In genomic region chr19:13774217-13775191, GRCh38 we compare ENCODE assay signal across 1 cellular context.
A peak's percentile ranks its signal among the peaks of the same experiment; 100 is the strongest.
TF ChIP-seq lines count a peak whose summit lies in the region.

Gene C19orf53, plus strand, starts transcription at chr19:13774456. Its CDS starts 22 bp downstream, at chr19:13774478.

TF ChIP-seq in HepG2, 621 proteins besides CTCF, POLR2A, EP300 and RAD21 (continued from another document and continues in another):
- TF ChIP-seq ZBTB49 (CRISPR knock-in tag; IDR thresholded peaks at IDR 0.05; ENCODE audit: borderline replicate concordance) (peak; percentile 81; the same call in 1 of the 2 replicates), CC2D1A (CRISPR knock-in tag; IDR thresholded peaks at IDR 0.05) (no peak), SIX1 (CRISPR knock-in tag; IDR thresholded peaks at IDR 0.05; ENCODE audit: borderline replicate concordance) (no peak; the same call in 1 of the 2 replicates), HNF4A (CRISPR knock-in tag; IDR thresholded peaks at IDR 0.05) (no peak), FOXA3 (CRISPR knock-in tag; IDR thresholded peaks at IDR 0.05) (peak; percentile 74), DRAP1 (CRISPR knock-in tag; IDR thresholded peaks at IDR 0.05) (peak; percentile 83), ZNF83 (CRISPR knock-in tag; IDR thresholded peaks at IDR 0.05; ENCODE audit: borderline replicate concordance) (no peak), PBX3 (CRISPR knock-in tag; IDR thresholded peaks at IDR 0.05; ENCODE audit: borderline replicate concordance) (no peak), SALL1 (CRISPR knock-in tag; IDR thresholded peaks at IDR 0.05) (peak; percentile 84), NR2C2 (CRISPR knock-in tag; IDR thresholded peaks at IDR 0.05; ENCODE audit: borderline replicate concordance) (peak; percentile 91), CEBPZ (IDR thresholded peaks at IDR 0.05; ENCODE audit: low read length) (no peak), HMG20B (CRISPR knock-in tag; conservative IDR thresholded peaks at IDR 0.05) (0 out of 2 replicates have a peak, but pooled peaks have one; percentile 20), ZFP36L2 (CRISPR knock-in tag; IDR thresholded peaks at IDR 0.05) (0 out of 2 replicates have a peak, but pooled peaks have one; percentile 73), ZNF205 (CRISPR knock-in tag; IDR thresholded peaks at IDR 0.05) (peak; percentile 91), SOX6 (IDR thresholded peaks at IDR 0.05) (no peak), SOX6 (CRISPR knock-in tag; IDR thresholded peaks at IDR 0.05) (peak; percentile 67; the same call in 1 of the 2 replicates), AGO1 (IDR thresholded peaks at IDR 0.05; ENCODE audit: low read depth, low read length, poor library complexity, severe bottlenecking) (peak; percentile 42), PCBP1 (IDR thresholded peaks at IDR 0.05; ENCODE audit: borderline replicate concordance, low read depth, low read length) (no peak), MED1 (CRISPR knock-in tag; IDR thresholded peaks at IDR 0.05) (peak; percentile 59), GZF1 (CRISPR knock-in tag; IDR thresholded peaks at IDR 0.05) (no peak), ZNF362 (CRISPR knock-in tag; IDR thresholded peaks at IDR 0.05; ENCODE audit: borderline replicate concordance) (peak; percentile 50; the same call in 1 of the 2 replicates), ZNF879 (CRISPR knock-in tag; IDR thresholded peaks at IDR 0.05) (no peak), ARNT2 (CRISPR knock-in tag; IDR thresholded peaks at IDR 0.05; ENCODE audit: low read depth) (peak; percentile 82), ETV5 (CRISPR knock-in tag; IDR thresholded peaks at IDR 0.05; ENCODE audit: borderline replicate concordance) (peak; percentile 91), ZSCAN29 (CRISPR knock-in tag; conservative IDR thresholded peaks at IDR 0.05) (peak; percentile 80; the same call in 1 of the 2 replicates), TEAD2 (CRISPR knock-in tag; IDR thresholded peaks at IDR 0.05) (no peak), ZKSCAN5 (CRISPR knock-in tag; IDR thresholded peaks at IDR 0.05) (peak; percentile 65; the same call in 1 of the 2 replicates), ZNF710 (CRISPR knock-in tag; IDR thresholded peaks at IDR 0.05; ENCODE audit: borderline replicate concordance) (peak; percentile 35; the same call in 1 of the 2 replicates), ZNF776 (CRISPR knock-in tag; IDR thresholded peaks at IDR 0.05) (no peak), PRDM10 (CRISPR knock-in tag; IDR thresholded peaks at IDR 0.05; ENCODE audit: low read depth) (peak; percentile 74; the same call in 1 of the 2 replicates), NFKB2 (CRISPR knock-in tag; IDR thresholded peaks at IDR 0.05; ENCODE audit: borderline replicate concordance) (peak; percentile 90; the same call in 1 of the 2 replicates), DNMT1 (CRISPR knock-in tag; IDR thresholded peaks at IDR 0.05) (0 out of 2 replicates have a peak, but pooled peaks have one; percentile 50), ELF3 (CRISPR knock-in tag; IDR thresholded peaks at IDR 0.05) (peak; percentile 91), ZNF841 (CRISPR knock-in tag; IDR thresholded peaks at IDR 0.05; ENCODE audit: borderline replicate concordance) (no peak), ZBTB20 (CRISPR knock-in tag; IDR thresholded peaks at IDR 0.05; ENCODE audit: borderline replicate concordance, low read depth) (peak; percentile 70; the same call in 1 of the 2 replicates), HNF4G (IDR thresholded peaks at IDR 0.05; ENCODE audit: borderline replicate concordance, low read depth, low read length) (no peak), HNF4G (CRISPR knock-in tag; IDR thresholded peaks at IDR 0.05; ENCODE audit: borderline replicate concordance, low read depth) (0 out of 2 replicates have a peak, but pooled peaks have one; percentile 17), ARID2 (CRISPR knock-in tag; IDR thresholded peaks at IDR 0.05; ENCODE audit: borderline replicate concordance) (no peak), ZFY (CRISPR knock-in tag; IDR thresholded peaks at IDR 0.05) (peak; percentile 72), ZBTB38 (CRISPR knock-in tag; IDR thresholded peaks at IDR 0.05) (peak; percentile 78), JDP2 (CRISPR knock-in tag; IDR thresholded peaks at IDR 0.05; ENCODE audit: borderline replicate concordance) (no peak)
- TF ChIP-seq, protein P1, sequence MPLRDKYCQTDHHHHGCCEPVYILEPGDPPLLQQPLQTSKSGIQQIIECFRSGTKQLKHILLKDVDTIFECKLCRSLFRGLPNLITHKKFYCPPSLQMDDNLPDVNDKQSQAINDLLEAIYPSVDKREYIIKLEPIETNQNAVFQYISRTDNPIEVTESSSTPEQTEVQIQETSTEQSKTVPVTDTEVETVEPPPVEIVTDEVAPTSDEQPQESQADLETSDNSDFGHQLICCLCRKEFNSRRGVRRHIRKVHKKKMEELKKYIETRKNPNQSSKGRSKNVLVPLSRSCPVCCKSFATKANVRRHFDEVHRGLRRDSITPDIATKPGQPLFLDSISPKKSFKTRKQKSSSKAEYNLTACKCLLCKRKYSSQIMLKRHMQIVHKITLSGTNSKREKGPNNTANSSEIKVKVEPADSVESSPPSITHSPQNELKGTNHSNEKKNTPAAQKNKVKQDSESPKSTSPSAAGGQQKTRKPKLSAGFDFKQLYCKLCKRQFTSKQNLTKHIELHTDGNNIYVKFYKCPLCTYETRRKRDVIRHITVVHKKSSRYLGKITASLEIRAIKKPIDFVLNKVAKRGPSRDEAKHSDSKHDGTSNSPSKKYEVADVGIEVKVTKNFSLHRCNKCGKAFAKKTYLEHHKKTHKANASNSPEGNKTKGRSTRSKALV (CRISPR knock-in tag; IDR thresholded peaks at IDR 0.05) = peak; percentile 77
- TF ChIP-seq, protein P2, sequence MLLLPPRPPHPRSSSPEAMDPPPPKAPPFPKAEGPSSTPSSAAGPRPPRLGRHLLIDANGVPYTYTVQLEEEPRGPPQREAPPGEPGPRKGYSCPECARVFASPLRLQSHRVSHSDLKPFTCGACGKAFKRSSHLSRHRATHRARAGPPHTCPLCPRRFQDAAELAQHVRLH (CRISPR knock-in tag; IDR thresholded peaks at IDR 0.05; ENCODE audit: borderline replicate concordance, low read depth) = peak; percentile 84
- TF ChIP-seq, protein P3, sequence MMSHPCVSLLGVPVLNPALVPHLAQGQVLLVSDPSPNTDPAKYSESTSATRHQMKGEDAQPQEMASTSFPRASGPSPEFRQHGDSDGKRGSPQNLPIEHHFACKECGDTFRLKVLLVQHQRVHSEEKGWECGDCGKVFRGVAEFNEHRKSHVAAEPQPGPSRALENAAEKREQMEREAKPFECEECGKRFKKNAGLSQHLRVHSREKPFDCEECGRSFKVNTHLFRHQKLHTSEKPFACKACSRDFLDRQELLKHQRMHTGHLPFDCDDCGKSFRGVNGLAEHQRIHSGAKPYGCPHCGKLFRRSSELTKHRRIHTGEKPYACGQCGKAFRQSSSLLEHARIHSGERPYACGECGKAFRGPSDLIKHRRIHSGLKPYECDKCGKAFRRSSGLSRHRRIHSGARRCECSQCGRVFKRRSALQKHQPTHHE (CRISPR knock-in tag; IDR thresholded peaks at IDR 0.05; ENCODE audit: borderline replicate concordance) = peak; percentile 83; the same call in 1 of the 2 replicates
